In genomic region chr2:64653174-64654062, GRCh38 we compare ENCODE assay signal across 8 cellular contexts. TPM values are rescaled to one million over a fixed set of nuclear protein-coding genes. Genes with fewer than 3 reads are reported as not detected.
DNase-seq lines count a peak whose midpoint lies in the region; ATAC-seq and TF ChIP-seq lines count a peak whose summit lies in the region.

Gene SERTAD2, minus strand, starts transcription at chr2:64653913. Its CDS starts 17,042 bp downstream, at chr2:64636871.

- peak; percentile 21 for TF ChIP-seq CTCF in AG04450 (IDR thresholded peaks at IDR 0.05; ENCODE audit: low read depth, low read length)

- POLR2A ChIA-PET in AG04450 (lab: Yijun Ruan, JAX), result interaction anchor here (0.6 to 3.5 kb wide), 26 partner anchors 9 to 783 kb away, joined by 3 to 106 read pairs (median 5); partner anchors contain the start of gene SLC1A4

- H3K27me3 ChIP-seq in AG04450 (ENCODE audit: control insufficient read depth, insufficient read depth, low read length), result no peaks in the 10 kb centered on the region

- in situ Hi-C loops in GM18951 (cut with MboI; ENCODE audit: low sequenced_read_pairs, unreplicated experiment), result no loop called here

- peak within 1 kb of the TSS; percentile 77 for H3K4me3 ChIP-seq in AG04450 (ENCODE audit: low read depth, low read length)

- CTCF ChIA-PET in AG04450 (lab: Charles Lee), result interaction anchor here (0.6 to 6.4 kb wide), 14 partner anchors 9 to 230 kb away, joined by 3 to 43 read pairs (median 4); partner anchors contain the start of gene AFTPH

- H3K27ac ChIP-seq in AG04450 (ENCODE audit: low read depth, low read length), result peak within 1 kb of the TSS; percentile 94

- peak; percentile 56 for DNase-seq in AG04450 (ENCODE audit: low read depth, low spot score)
- DNase-seq in NCI-H345 treated with DMSO at 0.1 percent for 48 hours (lab: John Stamatoyannopoulos, UW; ENCODE audit: unreplicated experiment), result peak; percentile 50
- peak; percentile 80 for DNase-seq in cerebellar cortex (ENCODE audit: low spot score)
- peak; percentile 91 for DNase-seq in kidney tubule cell (ENCODE audit: low spot score)
- DNase-seq in stimulated activated CD4-positive, alpha-beta T cell treated with anti-CD3 and anti-CD28 coated beads, Interleukin-1b, Interleukin-23, amount 100 ng/mL, for 24 hours (ENCODE audit: low read depth in 4 of 4, low spot score in 1 of 4), result peak; percentile 41 to 70 (median 59)

- TF ChIP-seq POLR2A in GM18951 (IDR thresholded peaks at IDR 0.05; ENCODE audit: extremely low read depth, insufficient read depth, insufficient read length), result peak; percentile 94

- H3K9me3 ChIP-seq in AG04450 (ENCODE audit: control insufficient read depth, insufficient read depth, low read length), result no peaks in the 10 kb centered on the region; the same call in 1 of the 2 replicates

- ATAC-seq in HG03175 (IDR thresholded peaks at IDR 0.05; ENCODE audit: unreplicated experiment), result peak; percentile 73
- ATAC-seq in activated CD4-positive, CD25-positive, alpha-beta regulatory T cell treated with anti-CD3 and anti-CD28 coated beads, Interleukin-2, amount 50 U/mL, for 24 hours, result peak; percentile 86 to 88

RNA-seq across cellular contexts. Expression of gene SERTAD2, which starts in this region (rescaled TPM):
- 9.9 and 10.1 TPM in 2 replicates for polyA plus RNA-seq in AG04450 (2011; rRNA removed)
- 12.4 and 20.5 TPM in 2 replicates for polyA minus RNA-seq in AG04450 (2011; rRNA and poly(A)+ RNA removed)

Comparison
In these comparisons a context has a peak if more than half of its experiments do, and no peak if none do; other contexts are left out.
1. Peak in every context shown above with its lines: DNase-seq, ATAC-seq, H3K4me3 ChIP-seq and H3K27ac ChIP-seq.